In the genomic region with DNA sequence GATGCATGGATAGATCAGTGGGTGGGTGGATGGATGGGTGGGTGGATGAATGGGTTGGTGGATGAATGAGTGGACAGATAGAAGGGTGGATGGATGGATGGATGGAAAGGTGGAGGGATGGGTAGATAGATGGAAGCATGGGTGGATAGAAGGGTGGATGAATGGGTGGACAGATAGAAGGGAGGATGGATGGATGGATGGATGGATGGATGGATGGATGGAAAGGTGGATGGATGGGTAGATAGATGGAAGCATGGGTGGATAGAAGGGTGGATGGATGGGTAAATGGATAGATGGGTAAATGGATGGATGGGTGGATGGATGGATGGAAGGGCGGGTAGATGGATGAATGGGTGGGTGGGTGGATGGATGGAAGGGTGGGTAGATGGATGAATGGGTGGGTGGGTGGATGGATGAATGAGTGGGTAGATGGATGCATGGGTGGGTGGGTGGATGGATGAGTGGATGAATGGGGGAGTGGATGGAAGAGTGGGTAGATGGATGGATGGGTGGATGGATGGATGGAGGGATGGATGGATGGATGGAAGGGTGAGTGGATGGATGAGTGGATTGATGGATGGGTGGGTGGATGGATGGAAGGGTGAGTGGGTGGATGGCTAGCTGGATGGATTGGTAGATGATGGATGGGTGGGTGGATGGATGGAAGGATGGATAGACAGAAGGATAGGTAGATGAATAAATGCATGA, we compare ENCODE assay signal across 34 cellular contexts.
"Had no signal": no experiment of that assay in that cellular context is flagged by ENCODE, and none has a peak within 500 bp of the region (broad histone marks: within the 10 kb centered on the region; RNA-seq: fewer than 3 reads in every experiment).

No MANE protein-coding gene starts in this region.

- DNase-seq: Karpas-422, Kasumi-1, MG63, MM.1S, MV-4-11, NCI-H1048, NCI-H1092, NCI-H1092 treated with DMSO at 0.1 percent for 48 hours, NCI-H1105, NCI-H1105 treated with DMSO at 0.1 percent for 48 hours, NCI-H1417, NCI-H1436, NCI-H1436 treated with DMSO at 0.1 percent for 48 hours, NCI-H146, NCI-H1694, NCI-H1694 treated with DMSO at 0.1 percent for 48 hours, NCI-H187, NCI-H187 treated with DMSO at 0.1 percent for 48 hours, NCI-H1930, NCI-H2029, NCI-H2029 treated with DMSO at 0.1 percent for 48 hours, NCI-H2081, NCI-H2081 treated with DMSO at 0.1 percent for 48 hours, NCI-H2107, NCI-H2171, NCI-H2171 treated with DMSO at 0.1 percent for 48 hours, NCI-H2227 treated with DMSO at 0.1 percent for 48 hours, NCI-H226, NCI-H345, NCI-H446, NCI-H446 treated with DMSO at 0.1 percent for 48 hours, NCI-H510A, NCI-H510A treated with DMSO at 0.1 percent for 48 hours had no signal

- H3K4me2 ChIP-seq: KMS-11 had no signal

- H3K27ac ChIP-seq: KMS-11 had no signal

- H3K36me3 ChIP-seq: MG63 had no signal

- H3K4me3 ChIP-seq: MG63 had no signal

- H3K27me3 ChIP-seq: MG63 had no signal

- H3K9ac ChIP-seq: KMS-11 had no signal

- H3K9me3 ChIP-seq: MG63 had no signal
